Comparison of ENCODE assay signal across 21 cellular contexts in the genomic region with DNA sequence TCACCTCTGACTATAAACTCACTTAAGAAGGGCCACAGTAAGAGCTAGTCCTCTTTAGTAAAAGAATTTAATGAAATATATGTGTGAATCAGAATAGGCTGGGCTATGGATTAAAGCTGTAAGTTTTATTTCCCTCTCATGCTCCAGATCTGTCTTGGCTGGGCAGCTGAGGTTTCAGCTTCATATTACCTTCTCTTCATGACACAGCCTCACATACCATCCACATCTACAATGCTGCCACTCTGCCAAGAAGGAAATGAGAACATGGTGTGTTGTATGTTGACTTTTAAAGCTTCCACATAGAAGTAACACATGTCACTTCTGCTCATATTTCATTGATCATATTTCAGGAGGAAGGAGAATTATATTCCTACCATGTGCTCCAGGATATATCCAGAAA.
DNase-seq lines count a peak whose midpoint lies in the region; ATAC-seq and TF ChIP-seq lines count a peak whose summit lies in the region.
"Had no signal": no experiment of that assay in that cellular context is flagged by ENCODE, and none has a peak within 500 bp of the region (broad histone marks: within the 10 kb centered on the region; RNA-seq: fewer than 3 reads in every experiment).

No MANE protein-coding gene starts in this region.

- no peak overlapping the region for H3K9ac ChIP-seq in PC-3 (ENCODE audit: low read length)

- CTCF ChIA-PET in PC-3 (lab: Charles Lee) = no interaction called here

- H3K4me3 ChIP-seq in PC-3 (ENCODE audit: low read length) = no peak overlapping the region
- H3K4me3 ChIP-seq: adrenal gland, coronary artery, right atrium auricular region, uterus had no signal

- intact Hi-C loops in PC-3 (cut with micrococcal nuclease) = no loop called here

- no peaks in the 10 kb centered on the region for H3K9me3 ChIP-seq in PC-3 (ENCODE audit: low read length)
- H3K9me3 ChIP-seq: adrenal gland, right atrium auricular region, uterus had no signal

- POLR2A ChIA-PET in PC-3 (lab: Charles Lee; ENCODE audit: unreplicated experiment) = no interaction called here

- ATAC-seq in PC-3 (no peak), GM19395 (IDR thresholded peaks at IDR 0.05; ENCODE audit: unreplicated experiment) (no peak)
- ATAC-seq: activated T-helper 17 cell treated with anti-CD3 and anti-CD28 coated beads, Interleukin-2, amount 50 U/mL, for 72 hours; CD8-positive, alpha-beta T cell; HCT116; stimulated activated naive CD8-positive, alpha-beta T cell treated with anti-CD3 and anti-CD28 coated beads, Interleukin-15, amount 100 ng/mL, for 72 hours had no signal

- no peaks in the 10 kb centered on the region for H3K79me2 ChIP-seq in PC-3 (ENCODE audit: low read length)

- no peaks in the 10 kb centered on the region for H4K20me1 ChIP-seq in PC-3 (ENCODE audit: low read length)

- TF ChIP-seq CTCF in PC-3 (conservative IDR thresholded peaks at IDR 0.05; ENCODE audit: low read depth, low read length) = no peak

- H3K27me3 ChIP-seq in PC-3 (ENCODE audit: low read length) = no peaks in the 10 kb centered on the region
- H3K27me3 ChIP-seq: adrenal gland, right atrium auricular region, uterus had no signal

- no peak overlapping the region for H2AFZ ChIP-seq in PC-3 (ENCODE audit: low read length)

- H3K9me2 ChIP-seq in PC-3 (replicated peaks; ENCODE audit: low read length) = no peaks in the 10 kb centered on the region

- no peaks in the 10 kb centered on the region for H3K36me3 ChIP-seq in PC-3 (ENCODE audit: low read depth, low read length)
- H3K36me3 ChIP-seq: adrenal gland, right atrium auricular region, uterus had no signal

- no peak overlapping the region for H3K27ac ChIP-seq in PC-3 (ENCODE audit: low read length)
- H3K27ac ChIP-seq: adrenal gland, coronary artery, right atrium auricular region, uterus had no signal

- BruUV-seq in PC-3 (replicated peaks; lab: Mats Ljungman, UMichigan) = no TSS peak

- DNase-seq in Daoy (ENCODE audit: low read depth) = peak; percentile 1
- DNase-seq in PC-3 = peak; percentile 12
- DNase-seq in dedifferentiated amniotic fluid mesenchymal stem cell (ENCODE audit: extremely low spot score) = peak; percentile 74
- peak; percentile 62 for DNase-seq in myocyte (ENCODE audit: low read depth)
- no peak for DNase-seq in GOT3 (lab: John Stamatoyannopoulos, UW)
- no peak for DNase-seq in C1 segment of cervical spinal cord (lab: John Stamatoyannopoulos, UW)
- no peak for DNase-seq in NCI-H82 treated with DMSO at 0.1 percent for 48 hours (lab: John Stamatoyannopoulos, UW; ENCODE audit: unreplicated experiment)
- DNase-seq: activated CD4-positive, CD25-positive, alpha-beta regulatory T cell; activated CD8-positive, alpha-beta memory T cell treated with anti-CD3 and anti-CD28 coated beads for 24 hours; adrenal gland; CD8-positive, alpha-beta T cell; kidney glomerular epithelial cell; SHP77 treated with DMSO at 0.1 percent for 48 hours; stimulated activated naive CD8-positive, alpha-beta T cell treated with anti-CD3 and anti-CD28 coated beads, Interleukin-15, amount 100 ng/mL, for 72 hours; T-helper 2 cell; uterus had no signal

- no peak overlapping the region for H3K4me2 ChIP-seq in PC-3 (ENCODE audit: low read length)

- no peaks in the 10 kb centered on the region for H3F3A ChIP-seq in PC-3 (ENCODE audit: low read length, unreplicated experiment)

- H3K4me1 ChIP-seq in PC-3 (ENCODE audit: insufficient read depth, low read length) = no peaks in the 10 kb centered on the region
- H3K4me1 ChIP-seq: adrenal gland, right atrium auricular region, uterus had no signal

Comparison
In these comparisons a context has a peak if more than half of its experiments do, and no peak if none do; other contexts are left out.
1. DNase-seq: peak in Daoy (single experiment), PC-3 (single experiment), dedifferentiated amniotic fluid mesenchymal stem cell (single experiment) and myocyte (single experiment); none in GOT3 (single experiment), C1 segment of cervical spinal cord (0 of 14) and NCI-H82 treated with DMSO at 0.1 percent for 48 hours (single experiment).